In genomic region chr18:22427797-22428549, GRCh38 we compare ENCODE assay signal across 16 cellular contexts. TPM values are rescaled to one million over a fixed set of nuclear protein-coding genes. Genes with fewer than 3 reads are reported as not detected.
"Had no signal": no experiment of that assay in that cellular context is flagged by ENCODE, and none has a peak within 500 bp of the region (broad histone marks: within the 10 kb centered on the region; RNA-seq: fewer than 3 reads in every experiment).

No MANE protein-coding gene starts in this region.

- DNase-seq: activated CD4-positive, alpha-beta T cell treated with anti-CD3 and anti-CD28 coated beads, Interleukin-2, amount 10 ng/mL, durations not matched to agents 7 days and 5 days; activated CD4-positive, CD25-positive, alpha-beta regulatory T cell; activated CD8-positive, alpha-beta memory T cell treated with anti-CD3 and anti-CD28 coated beads for 24 hours; activated naive CD4-positive, alpha-beta T cell treated with Interleukin-2 at 50 U/mL for 16 hours; activated naive CD8-positive, alpha-beta T cell treated with anti-CD3 and anti-CD28 coated beads, Interleukin-2, amount 50 U/mL, for 24 hours; immature natural killer cell; left cardiac atrium; T-helper 17 cell; trophoblast cell had no signal

- H3K27me3 Mint-ChIP-seq: activated CD4-positive, alpha-beta T cell treated with anti-CD3 and anti-CD28 coated beads, Interleukin-2, amount 10 ng/mL, durations not matched to agents 7 days and 5 days; activated naive CD8-positive, alpha-beta T cell treated with anti-CD3 and anti-CD28 coated beads, Interleukin-2, amount 50 U/mL, for 24 hours; dendritic cell treated with granulocyte-macrophage colony-stimulating factor and Interleukin-4, amounts not matched to agents 40 ng/mL and 50 ng/mL, for 4 days; memory B cell; T-helper 17 cell had no signal

- H3K4me1 Mint-ChIP-seq: activated CD4-positive, alpha-beta T cell treated with anti-CD3 and anti-CD28 coated beads, Interleukin-2, amount 10 ng/mL, durations not matched to agents 7 days and 5 days; activated naive CD8-positive, alpha-beta T cell treated with anti-CD3 and anti-CD28 coated beads, Interleukin-2, amount 50 U/mL, for 24 hours; memory B cell; T-helper 17 cell had no signal

- H3K9me3 Mint-ChIP-seq: activated CD4-positive, alpha-beta T cell treated with anti-CD3 and anti-CD28 coated beads, Interleukin-2, amount 10 ng/mL, durations not matched to agents 7 days and 5 days; activated naive CD8-positive, alpha-beta T cell treated with anti-CD3 and anti-CD28 coated beads, Interleukin-2, amount 50 U/mL, for 24 hours; dendritic cell treated with granulocyte-macrophage colony-stimulating factor and Interleukin-4, amounts not matched to agents 40 ng/mL and 50 ng/mL, for 4 days; immature natural killer cell had no signal

- H3K4me3 Mint-ChIP-seq: activated CD4-positive, alpha-beta T cell treated with anti-CD3 and anti-CD28 coated beads, Interleukin-2, amount 10 ng/mL, durations not matched to agents 7 days and 5 days; activated naive CD8-positive, alpha-beta T cell treated with anti-CD3 and anti-CD28 coated beads, Interleukin-2, amount 50 U/mL, for 24 hours; dendritic cell treated with granulocyte-macrophage colony-stimulating factor and Interleukin-4, amounts not matched to agents 40 ng/mL and 50 ng/mL, for 4 days; memory B cell; natural killer cell treated with Interleukin-12 subunit alpha and Interleukin-12 subunit beta and Interleukin-15 and Interleukin-18, amount 100 ng/mL, for 72 hours; T-helper 17 cell had no signal

- H3K27ac Mint-ChIP-seq: activated CD4-positive, alpha-beta T cell treated with anti-CD3 and anti-CD28 coated beads, Interleukin-2, amount 10 ng/mL, durations not matched to agents 7 days and 5 days; activated naive CD8-positive, alpha-beta T cell treated with anti-CD3 and anti-CD28 coated beads, Interleukin-2, amount 50 U/mL, for 24 hours; dendritic cell treated with granulocyte-macrophage colony-stimulating factor and Interleukin-4, amounts not matched to agents 40 ng/mL and 50 ng/mL, for 4 days; memory B cell; natural killer cell treated with Interleukin-12 subunit alpha and Interleukin-12 subunit beta and Interleukin-15 and Interleukin-18, amount 100 ng/mL, for 72 hours; T-helper 17 cell had no signal

- H3K36me3 Mint-ChIP-seq: immature natural killer cell; memory B cell; natural killer cell treated with Interleukin-12 subunit alpha and Interleukin-12 subunit beta and Interleukin-15 and Interleukin-18, amount 100 ng/mL, for 72 hours had no signal

- ATAC-seq: activated naive CD8-positive, alpha-beta T cell treated with anti-CD3 and anti-CD28 coated beads, Interleukin-2, amount 50 U/mL, for 24 hours; left cardiac atrium; natural killer cell treated with Interleukin-12 subunit alpha and Interleukin-12 subunit beta and Interleukin-15 and Interleukin-18, amount 100 ng/mL, for 72 hours; T-helper 17 cell had no signal

RNA-seq across cellular contexts. Expression of gene CTAGE1, which starts 10.3 kb away (rescaled TPM):
- total RNA-seq: activated CD4-positive, alpha-beta T cell treated with anti-CD3 and anti-CD28 coated beads, Interleukin-2, amount 10 ng/mL, durations not matched to agents 7 days and 5 days; epithelial cell of proximal tubule; left cardiac atrium; natural killer cell treated with Interleukin-12 subunit alpha and Interleukin-12 subunit beta and Interleukin-15 and Interleukin-18, amount 100 ng/mL, for 72 hours; omental fat pad; pulmonary artery endothelial cell; skeletal muscle tissue; T-helper 17 cell had no signal
- polyA plus RNA-seq: immature natural killer cell had no signal
